Comparison of ENCODE assay signal across 22 cellular contexts in the genomic region with DNA sequence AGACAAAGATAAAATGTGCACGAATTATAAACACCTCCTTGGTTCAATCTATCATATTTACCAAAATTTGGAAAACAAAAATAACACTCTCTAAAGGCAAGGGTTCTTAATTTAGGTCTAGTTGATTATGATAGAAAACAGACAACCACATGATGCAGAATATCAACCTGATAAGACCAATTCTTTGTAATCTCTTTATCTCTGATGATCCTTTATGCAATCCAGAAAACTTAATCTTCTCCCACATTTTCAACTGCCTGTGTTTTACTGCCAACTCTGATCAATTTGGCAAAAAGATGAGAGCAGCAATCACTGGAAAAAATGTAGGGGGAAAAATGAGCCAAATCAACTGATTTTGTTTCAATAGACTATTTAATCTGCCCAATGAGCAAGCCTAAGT.
DNase-seq lines count a peak whose midpoint lies in the region; ATAC-seq, FAIRE-seq and TF ChIP-seq lines count a peak whose summit lies in the region.
"Had no signal": no experiment of that assay in that cellular context is flagged by ENCODE, and none has a peak within 500 bp of the region (broad histone marks: within the 10 kb centered on the region; RNA-seq: fewer than 3 reads in every experiment).

No MANE protein-coding gene starts in this region.

- no peaks in the 10 kb centered on the region for H3K36me3 ChIP-seq in Loucy (ENCODE audit: insufficient read depth, low read length)
- H3K36me3 ChIP-seq in ascending aorta = no peaks in the 10 kb centered on the region
- no peaks in the 10 kb centered on the region for H3K36me3 ChIP-seq in thoracic aorta
- H3K36me3 ChIP-seq: BLaER1 treated with 17β-estradiol and CSF1 and Interleukin-3, amounts not matched to agents 10 nM and 100 nM; HAP-1; neutrophil; Peyer's patch had no signal

- no peaks in the 10 kb centered on the region for H3K27me3 ChIP-seq in Loucy (ENCODE audit: insufficient read depth, low read length, poor library complexity, severe bottlenecking)
- H3K27me3 ChIP-seq in ascending aorta = no peaks in the 10 kb centered on the region
- H3K27me3 ChIP-seq in thoracic aorta (replicated peaks; ENCODE audit: insufficient read depth) = no peaks in the 10 kb centered on the region
- H3K27me3 ChIP-seq: BLaER1 treated with 17β-estradiol and CSF1 and Interleukin-3, amounts not matched to agents 10 nM and 100 nM; body of pancreas; neutrophil; Peyer's patch; tibial nerve had no signal

- intact Hi-C loops in ascending aorta (cut with DNase I) = no loop called here

- no peak overlapping the region; the same call in 1 of the 2 replicates for H2AFZ ChIP-seq in Loucy (ENCODE audit: low read length)

- H3K4me2 ChIP-seq in Loucy (ENCODE audit: low read depth, low read length, poor library complexity, severe bottlenecking) = peak overlapping the region; percentile 56

- no peaks in the 10 kb centered on the region for H4K20me1 ChIP-seq in Loucy (ENCODE audit: insufficient read depth, low read length, poor library complexity, severe bottlenecking)
- H4K20me1 ChIP-seq: BLaER1 treated with 17β-estradiol and CSF1 and Interleukin-3, amounts not matched to agents 10 nM and 100 nM had no signal

- H3K9ac ChIP-seq in Loucy (ENCODE audit: low read depth, low read length, poor library complexity, severe bottlenecking) = no peak overlapping the region
- H3K9ac ChIP-seq: BLaER1 treated with 17β-estradiol and CSF1 and Interleukin-3, amounts not matched to agents 10 nM and 100 nM had no signal

- no peak overlapping the region for H3K4me3 ChIP-seq in Loucy (ENCODE audit: low read length, poor library complexity, severe bottlenecking)
- H3K4me3 ChIP-seq in ascending aorta = peak overlapping the region; percentile 8 to 39
- peak overlapping the region; percentile 52 for H3K4me3 ChIP-seq in thoracic aorta
- H3K4me3 ChIP-seq: BLaER1 treated with 17β-estradiol and CSF1 and Interleukin-3, amounts not matched to agents 10 nM and 100 nM; body of pancreas; HAP-1; Peyer's patch had no signal

- peaks cover 12% of the 10 kb centered on the region for H3K4me1 ChIP-seq in Loucy (ENCODE audit: insufficient read depth, low read length, poor library complexity, severe bottlenecking)
- H3K4me1 ChIP-seq in ascending aorta = no peaks in the 10 kb centered on the region
- peaks cover 9 to 11% of the 10 kb centered on the region in 2 donors for H3K4me1 ChIP-seq in thoracic aorta (ENCODE audit: control insufficient read depth in 1 of 2, low read depth in 2 of 2)
- H3K4me1 ChIP-seq: HAP-1, Peyer's patch had no signal

- DNase-seq in ascending aorta (ENCODE audit: low spot score in 2 of 2) (no peak), thoracic aorta (ENCODE audit: low spot score) (no peak), SKM-1 (lab: John Stamatoyannopoulos, UW; ENCODE audit: unreplicated experiment) (no peak), DMS114 treated with DMSO at 0.1 percent for 48 hours (lab: John Stamatoyannopoulos, UW; ENCODE audit: unreplicated experiment) (no peak), NCI-H2107 (lab: John Stamatoyannopoulos, UW) (no peak)
- DNase-seq: activated CD4-positive, alpha-beta T cell treated with anti-CD3 and anti-CD28 coated beads, Interleukin-2, amount 10 ng/mL, durations not matched to agents 7 days and 5 days; activated gamma-delta T cell treated with Interleukin-2 at 50 U/mL for 16 hours; activated T-cell treated with anti-CD3 and anti-CD28 coated beads, Interleukin-2, amount 50 U/mL, for 24 hours; body of pancreas; cerebellar nuclear complex; NCI-H774; Peyer's patch; SIG-M5; stimulated activated CD4-positive, alpha-beta T cell treated with anti-CD3 and anti-CD28 coated beads, Interleukin-12 subunit alpha, Interleukin-12 subunit beta, amount 100 ng/mL, for 4 hours; stimulated activated CD4-positive, alpha-beta T cell treated with anti-CD3 and anti-CD28 coated beads, Interleukin-4, amount 100 ng/mL, for 1 hour had no signal

- H3K9me3 ChIP-seq in Loucy (ENCODE audit: insufficient read depth, low read depth, low read length) = no peaks in the 10 kb centered on the region
- H3K9me3 ChIP-seq in ascending aorta = no peaks in the 10 kb centered on the region
- no peaks in the 10 kb centered on the region for H3K9me3 ChIP-seq in thoracic aorta
- H3K9me3 ChIP-seq: BLaER1 treated with 17β-estradiol and CSF1 and Interleukin-3, amounts not matched to agents 10 nM and 100 nM; body of pancreas; HAP-1; neutrophil; Peyer's patch had no signal

- TF ChIP-seq CTCF in Loucy (conservative IDR thresholded peaks at IDR 0.05; ENCODE audit: low read length) = no peak
- TF ChIP-seq CTCF in ascending aorta (IDR thresholded peaks at IDR 0.05) = no peak
- no peak for TF ChIP-seq CTCF in thoracic aorta (IDR thresholded peaks at IDR 0.05)

- no peak for ATAC-seq in thoracic aorta (ENCODE audit: insufficient number of reproducible peaks, low FRiP score, low read depth)

- H3K79me2 ChIP-seq in Loucy (ENCODE audit: insufficient read depth, low read length) = no peaks in the 10 kb centered on the region

- H3F3A ChIP-seq in Loucy (ENCODE audit: low read depth) = no peaks in the 10 kb centered on the region

- no peaks in the 10 kb centered on the region for H3K9me2 ChIP-seq in Loucy (replicated peaks; ENCODE audit: low read depth, low read length)

- H3K27ac ChIP-seq in ascending aorta = no peak overlapping the region
- no peak overlapping the region for H3K27ac ChIP-seq in thoracic aorta
- H3K27ac ChIP-seq: BLaER1 treated with 17β-estradiol and CSF1 and Interleukin-3, amounts not matched to agents 10 nM and 100 nM; neutrophil; Peyer's patch had no signal

- FAIRE-seq in islet of Langerhans (lab: Jason Lieb, UNC) = peak; percentile 21
- FAIRE-seq: GM12892 had no signal
